In the genomic region with DNA sequence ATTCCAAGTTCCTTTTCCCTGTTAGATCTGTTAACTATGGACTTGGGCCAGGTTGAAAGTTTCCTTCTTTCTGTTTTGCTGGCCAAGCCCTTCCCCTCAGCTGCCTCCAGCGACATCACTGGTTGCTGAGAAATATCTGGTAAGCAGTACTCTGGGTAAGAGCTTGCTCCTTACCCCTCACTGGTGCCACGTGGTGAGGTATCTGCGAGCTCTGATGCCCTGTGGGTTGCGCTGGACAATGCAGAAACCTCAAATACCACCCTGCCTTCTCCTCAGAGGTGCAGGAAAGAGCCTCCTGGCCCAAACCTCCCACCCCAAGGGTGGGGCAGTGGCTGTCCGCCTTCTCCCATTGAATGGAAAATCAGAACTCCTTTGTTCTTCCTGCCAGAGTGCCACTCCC, we compare ENCODE assay signal across 9 cellular contexts. TPM values are rescaled to one million over a fixed set of nuclear protein-coding genes. Genes with fewer than 3 reads are reported as not detected.
DNase-seq lines count a peak whose midpoint lies in the region; ATAC-seq, FAIRE-seq and TF ChIP-seq lines count a peak whose summit lies in the region.
"Had no signal": no experiment of that assay in that cellular context is flagged by ENCODE, and none has a peak within 500 bp of the region (broad histone marks: within the 10 kb centered on the region; RNA-seq: fewer than 3 reads in every experiment).

No MANE protein-coding gene starts in this region.

- H3K9me2 ChIP-seq in GM23248 (ENCODE audit: insufficient read depth) = no peaks in the 10 kb centered on the region

- no peaks in the 10 kb centered on the region for H3K9me3 Mint-ChIP-seq in astrocyte (ENCODE audit: unreplicated experiment)
- H3K9me3 Mint-ChIP-seq in activated naive CD4-positive, alpha-beta T cell treated with anti-CD3 and anti-CD28 coated beads, Interleukin-2, amount 10 ng/mL, durations not matched to agents 7 days and 5 days = no peaks in the 10 kb centered on the region

- intact Hi-C loops in spleen (cut with DNase I; ENCODE audit: low total_unique reads) = no loop called here

- no peak for TF ChIP-seq POLR2A in spleen (IDR thresholded peaks at IDR 0.05)

- H3K27ac ChIP-seq in GM23248 = peak overlapping the region; percentile 88
- H3K27ac ChIP-seq in astrocyte (ENCODE audit: low read depth, low read length) = peak overlapping the region; percentile 94
- H3K27ac ChIP-seq in spleen = peak overlapping the region in 6 of 8 donors; percentile 44 to 80 (median 70)

- H3K9ac ChIP-seq in GM23248 = peak overlapping the region; percentile 61
- H3K9ac ChIP-seq in astrocyte (ENCODE audit: low read length) = peak overlapping the region; percentile 76

- 58 to 66% methylated on average over 5 of the region's 5 CpGs for WGBS in GM23248 (ENCODE audit: low coverage in 1 of 2, low lambda C conversion rate in 2 of 2, missing lambda C conversion rate in 2 of 2), 2 experiments
- 43 to 70% (median 59%) methylated on average over 5 of the region's 5 CpGs for WGBS in spleen, 5 donors

- H3K4me1 ChIP-seq in GM23248 (ENCODE audit: insufficient read depth) (peaks cover 68% of the 10 kb centered on the region), astrocyte (ENCODE audit: insufficient read depth, low read length) (peaks cover 39% of the 10 kb centered on the region), spleen (peaks cover 40 to 100% (median 83%) of the 10 kb centered on the region in 6 donors)

- peaks cover 77% of the 10 kb centered on the region for H3K79me2 ChIP-seq in GM23248 (ENCODE audit: insufficient read depth)
- peaks cover 27% of the 10 kb centered on the region for H3K79me2 ChIP-seq in astrocyte (ENCODE audit: insufficient read depth, low read length)

- H3K27me3 ChIP-seq in GM23248 (replicated peaks; ENCODE audit: insufficient read depth) (no peaks in the 10 kb centered on the region), astrocyte (ENCODE audit: insufficient read depth, low read length) (no peaks in the 10 kb centered on the region), spleen (replicated peaks in 1 of 7) (no peaks in the 10 kb centered on the region)

- peak overlapping the region; percentile 61 for H3K4me3 Mint-ChIP-seq in astrocyte (ENCODE audit: unreplicated experiment)
- no peak overlapping the region for H3K4me3 Mint-ChIP-seq in activated naive CD4-positive, alpha-beta T cell treated with anti-CD3 and anti-CD28 coated beads, Interleukin-2, amount 10 ng/mL, durations not matched to agents 7 days and 5 days

- H3K4me2 ChIP-seq in GM23248 (ENCODE audit: unreplicated experiment) = peak overlapping the region; percentile 57
- peak overlapping the region; percentile 66 for H3K4me2 ChIP-seq in astrocyte (ENCODE audit: low read length)

- in situ Hi-C loops in GM23248 (cut with MboI) = no loop called here

- peaks cover 6% of the 10 kb centered on the region for H3K36me3 Mint-ChIP-seq in astrocyte (ENCODE audit: low read depth, unreplicated experiment)
- peaks cover 36% of the 10 kb centered on the region for H3K36me3 Mint-ChIP-seq in activated naive CD4-positive, alpha-beta T cell treated with anti-CD3 and anti-CD28 coated beads, Interleukin-2, amount 10 ng/mL, durations not matched to agents 7 days and 5 days

- TF ChIP-seq CTCF in astrocyte (IDR thresholded peaks at IDR 0.05; ENCODE audit: insufficient read depth, low read depth, low read length) (no peak), spleen (IDR thresholded peaks at IDR 0.05 in 8 of 11, conservative IDR thresholded peaks at IDR 0.05 in 3 of 11) (no peak)

- peaks cover 55% of the 10 kb centered on the region for H3K4me1 Mint-ChIP-seq in astrocyte (ENCODE audit: low read depth, unreplicated experiment)
- peaks cover 64% of the 10 kb centered on the region for H3K4me1 Mint-ChIP-seq in activated naive CD4-positive, alpha-beta T cell treated with anti-CD3 and anti-CD28 coated beads, Interleukin-2, amount 10 ng/mL, durations not matched to agents 7 days and 5 days

- 0 out of 2 replicates have a peak overlapping the region, but pooled peaks have one; percentile 5 for H3K4me3 ChIP-seq in GM23248
- no peak overlapping the region for H3K4me3 ChIP-seq in astrocyte (ENCODE audit: insufficient read depth, low read depth, low read length)
- no peak overlapping the region for H3K4me3 ChIP-seq in spleen

- peaks cover 69% of the 10 kb centered on the region for H3F3A ChIP-seq in GM23248 (ENCODE audit: insufficient read depth)

- no peak for ATAC-seq in HG02642 (IDR thresholded peaks at IDR 0.05; ENCODE audit: poor library complexity, unreplicated experiment)
- ATAC-seq in HG03378 (IDR thresholded peaks at IDR 0.05; ENCODE audit: unreplicated experiment) = no peak

- H4K20me1 ChIP-seq in GM23248 (ENCODE audit: insufficient read depth) = no peaks in the 10 kb centered on the region
- H4K20me1 ChIP-seq in astrocyte (ENCODE audit: insufficient read depth, low read length) = no peaks in the 10 kb centered on the region

- H3K27me3 Mint-ChIP-seq in astrocyte (ENCODE audit: low read depth, unreplicated experiment) = no peaks in the 10 kb centered on the region
- H3K27me3 Mint-ChIP-seq in activated naive CD4-positive, alpha-beta T cell treated with anti-CD3 and anti-CD28 coated beads, Interleukin-2, amount 10 ng/mL, durations not matched to agents 7 days and 5 days = no peaks in the 10 kb centered on the region

- no peak for FAIRE-seq in astrocyte (lab: Jason Lieb, UNC)

- no peak overlapping the region for H2AFZ ChIP-seq in GM23248
- no peak overlapping the region for H2AFZ ChIP-seq in astrocyte (ENCODE audit: low read depth, low read length)

- CTCF ChIA-PET in activated naive CD4-positive, alpha-beta T cell treated with anti-CD3 and anti-CD28 coated beads, Interleukin-2, amount 10 ng/mL, durations not matched to agents 7 days and 5 days (lab: Charles Lee) = interaction anchor here (1.4 kb wide), 1 partner anchor 10 kb away, joined by 3 read pairs; no protein-coding TSS in a partner anchor

- H3K9me3 ChIP-seq in GM23248 (ENCODE audit: low read depth) (no peaks in the 10 kb centered on the region), astrocyte (ENCODE audit: insufficient read depth, low read depth, low read length) (no peaks in the 10 kb centered on the region), spleen (no peaks in the 10 kb centered on the region)

- no peaks in the 10 kb centered on the region for H3K36me3 ChIP-seq in GM23248 (ENCODE audit: low read depth)
- no peaks in the 10 kb centered on the region for H3K36me3 ChIP-seq in astrocyte (ENCODE audit: insufficient read depth, low read length)
- peaks cover 0 to 7% (median 0%) of the 10 kb centered on the region in 6 donors for H3K36me3 ChIP-seq in spleen

- H3K27ac Mint-ChIP-seq in astrocyte (ENCODE audit: unreplicated experiment) = peak overlapping the region; percentile 93
- no peak overlapping the region for H3K27ac Mint-ChIP-seq in activated naive CD4-positive, alpha-beta T cell treated with anti-CD3 and anti-CD28 coated beads, Interleukin-2, amount 10 ng/mL, durations not matched to agents 7 days and 5 days

- DNase-seq in GM23248 (peak; percentile 68), astrocyte (ENCODE audit: low read depth) (peak; percentile 74), kidney tubule cell (ENCODE audit: low spot score) (peak; percentile 38), spleen (no peak), NCI-H146 (lab: John Stamatoyannopoulos, UW) (no peak)
- DNase-seq in activated naive CD4-positive, alpha-beta T cell treated with anti-CD3 and anti-CD28 coated beads, Interleukin-2, amount 10 ng/mL, durations not matched to agents 7 days and 5 days = no peak
- DNase-seq: activated CD4-positive, CD25-positive, alpha-beta regulatory T cell treated with anti-CD3 and anti-CD28 coated beads, Interleukin-2, amount 50 U/mL, for 72 hours had no signal

RNA-seq across cellular contexts. Expression of a gene that starts 42.9 kb away (rescaled TPM):
- 15.8 and 18.6 TPM in 2 replicates for total RNA-seq in GM23248 (2014; rRNA removed; shearing (Covaris generic))
- polyA plus RNA-seq in GM23248 (2016; fragmentation: Nextera tagmentation; extraction: Ambion mirVana) = 40.5 and 43.2 TPM in 2 replicates
- 14.7 and 18.2 TPM in 2 replicates for total RNA-seq in astrocyte
- total RNA-seq in spleen = 10 to 100 TPM; 27.2 to 51.5 (median 35.1) TPM
- 10 to 100 TPM in 1 of 3 donors, 1 to 10 TPM in 2; 8.7 to 10.0 (median 9.0) TPM for polyA plus RNA-seq in spleen

RNA-seq across cellular contexts. Expression of a gene that starts 45.1 kb away (rescaled TPM):
- 54.3 and 54.6 TPM in 2 replicates for total RNA-seq in GM23248 (2014; rRNA removed; shearing (Covaris generic))
- polyA plus RNA-seq in GM23248 (2016; fragmentation: Nextera tagmentation; extraction: Ambion mirVana) = 37.8 and 43.6 TPM in 2 replicates
- 45.7 and 49.3 TPM in 2 replicates for total RNA-seq in astrocyte
- total RNA-seq in spleen = 10 to 100 TPM; 63.4 to 96.4 (median 67.7) TPM
- 10 to 100 TPM; 18.9 to 24.1 (median 22.8) TPM for polyA plus RNA-seq in spleen

Comparison
In these comparisons a context has a peak if more than half of its experiments do, and no peak if none do; other contexts are left out.
1. DNase-seq: peak in GM23248 (single experiment), astrocyte (single experiment) and kidney tubule cell (single experiment); none in spleen (single experiment), activated naive CD4-positive, alpha-beta T cell treated with anti-CD3 and anti-CD28 coated beads, Interleukin-2, amount 10 ng/mL, durations not matched to agents 7 days and 5 days (single experiment) and NCI-H146 (single experiment).
2. Peak in every context shown above with its lines, with median percentiles within 50 percentile points of each other: H3K27ac ChIP-seq.